ENCODE assay signal across 9 cellular contexts in the genomic region with DNA sequence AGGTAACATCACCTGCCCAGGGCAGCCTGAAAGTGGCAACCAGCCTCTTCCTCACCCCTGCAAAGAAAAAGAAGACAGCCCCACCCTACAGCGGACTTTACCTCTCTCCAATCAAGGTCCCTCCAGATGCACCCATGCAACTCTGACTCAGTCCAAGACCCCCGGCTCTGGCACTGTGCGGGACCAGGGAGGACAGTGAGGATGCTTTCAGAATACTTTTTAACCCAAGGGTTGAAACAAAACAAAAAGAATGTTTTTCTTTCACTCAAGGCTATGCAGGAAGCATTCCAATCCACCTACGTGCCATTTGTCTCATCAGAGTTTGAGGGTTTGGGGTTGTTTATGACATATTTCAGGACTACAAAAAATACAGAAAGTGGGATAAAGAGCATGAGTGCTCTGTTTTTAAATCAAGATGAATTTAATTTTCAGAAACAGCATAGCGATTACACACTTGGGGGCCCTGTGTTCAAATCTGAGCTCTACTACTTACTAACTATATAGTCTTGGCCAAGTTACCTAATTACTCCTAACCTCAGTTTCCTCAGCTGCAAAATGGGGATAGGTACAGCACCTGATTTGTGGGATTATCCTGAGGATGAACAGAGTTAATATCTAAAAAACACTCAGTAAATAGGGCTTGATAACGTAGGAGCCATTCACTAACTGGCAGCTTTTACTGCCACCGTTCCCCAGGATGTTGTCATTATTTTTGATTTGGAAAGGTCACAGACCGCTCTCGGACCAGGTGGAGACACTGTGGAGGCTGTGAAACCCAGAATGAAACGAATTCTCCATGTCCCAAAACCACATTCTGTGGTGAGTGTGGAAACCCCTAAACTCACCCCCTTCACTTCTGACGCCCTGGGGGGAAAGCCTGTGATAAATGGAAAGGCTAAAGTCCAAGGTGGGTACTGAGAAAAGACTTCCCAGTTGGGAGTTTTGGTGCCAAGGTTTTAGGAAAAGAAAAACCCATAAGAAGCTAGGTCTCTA. TPM values are rescaled to one million over a fixed set of nuclear protein-coding genes. Genes with fewer than 3 reads are reported as not detected.
DNase-seq lines count a peak whose midpoint lies in the region; ATAC-seq and TF ChIP-seq lines count a peak whose summit lies in the region.
"Had no signal": no experiment of that assay in that cellular context is flagged by ENCODE, and none has a peak within 500 bp of the region (broad histone marks: within the 10 kb centered on the region; RNA-seq: fewer than 3 reads in every experiment).

No MANE protein-coding gene starts in this region.

- H3K9me3 ChIP-seq in right cardiac atrium (ENCODE audit: control insufficient read depth, low read length) = no peaks in the 10 kb centered on the region
- no peaks in the 10 kb centered on the region for H3K9me3 ChIP-seq in muscle layer of colon (ENCODE audit: low read length)
- H3K9me3 ChIP-seq in upper lobe of right lung = no peaks in the 10 kb centered on the region

- ATAC-seq in right cardiac atrium = no peak
- ATAC-seq in Right ventricle myocardium inferior = no peak
- no peak for ATAC-seq in upper lobe of right lung

- H3K36me3 ChIP-seq in muscle layer of colon (ENCODE audit: insufficient read depth, low read length) (no peaks in the 10 kb centered on the region), upper lobe of right lung (no peaks in the 10 kb centered on the region)

- WGBS in right cardiac atrium = 71% methylated on average over 11 of the region's 11 CpGs

- no peak overlapping the region for H3K9ac ChIP-seq in muscle layer of colon (ENCODE audit: low read length)

- H3K4me3 ChIP-seq in right cardiac atrium (ENCODE audit: low read length) = no peak overlapping the region
- H3K4me3 ChIP-seq in coronary artery = no peak overlapping the region
- H3K4me3 ChIP-seq in muscle layer of colon (ENCODE audit: low read depth in 1 of 2, low read length in 2 of 2) = peak overlapping the region in 1 of 2 donors; percentile 20
- H3K4me3 ChIP-seq in upper lobe of right lung = no peak overlapping the region

- DNase-seq in right cardiac atrium = no peak
- no peak for DNase-seq in Right ventricle myocardium inferior (ENCODE audit: missing footprints)
- peak; percentile 31 for DNase-seq in coronary artery (ENCODE audit: low spot score)
- DNase-seq in retina = no peak
- DNase-seq in pons (ENCODE audit: low spot score) = no peak
- no peak for DNase-seq in NCI-H2107 (lab: John Stamatoyannopoulos, UW)
- DNase-seq in upper lobe of right lung = no peak
- DNase-seq: stimulated activated CD4-positive, alpha-beta T cell treated with anti-CD3 and anti-CD28 coated beads, Interleukin-4, amount 100 ng/mL, for 24 hours had no signal

- peak overlapping the region; percentile 71 for H3K27ac ChIP-seq in right cardiac atrium (ENCODE audit: low read length)
- peak overlapping the region in 1 of 2 donors; percentile 44 for H3K27ac ChIP-seq in coronary artery
- peak overlapping the region; percentile 0 for H3K27ac ChIP-seq in muscle layer of colon (ENCODE audit: low read depth, low read length)
- H3K27ac ChIP-seq in upper lobe of right lung = no peak overlapping the region

- H3K4me1 ChIP-seq in right cardiac atrium (ENCODE audit: control insufficient read depth, insufficient read depth, low read length) = peaks cover 8% of the 10 kb centered on the region
- peaks cover 41% of the 10 kb centered on the region for H3K4me1 ChIP-seq in muscle layer of colon (ENCODE audit: insufficient read depth, low read length)
- H3K4me1 ChIP-seq in upper lobe of right lung = peaks cover 48% of the 10 kb centered on the region

- intact Hi-C loops in right cardiac atrium (cut with DNase I) (no loop called here), Right ventricle myocardium inferior (cut with DNase I) (no loop called here), upper lobe of right lung (cut with DNase I) (no loop called here)

- TF ChIP-seq CTCF in coronary artery (IDR thresholded peaks at IDR 0.05) (no peak), upper lobe of right lung (IDR thresholded peaks at IDR 0.05) (no peak)

- H3K27me3 ChIP-seq in right cardiac atrium (ENCODE audit: control insufficient read depth, insufficient read depth) = no peaks in the 10 kb centered on the region
- no peaks in the 10 kb centered on the region for H3K27me3 ChIP-seq in muscle layer of colon (ENCODE audit: control insufficient read depth in 1 of 2, insufficient read depth in 2 of 2, low read length in 2 of 2)
- H3K27me3 ChIP-seq in upper lobe of right lung = no peaks in the 10 kb centered on the region

RNA-seq across cellular contexts. Expression of a gene that starts 5.6 kb away (rescaled TPM):
- 100 to 1,000 TPM; 110 to 142 (median 125) TPM for total RNA-seq in right cardiac atrium
- polyA plus RNA-seq in right cardiac atrium = 158 TPM
- total RNA-seq in Right ventricle myocardium inferior = 200 TPM
- total RNA-seq in upper lobe of right lung = 70.3 TPM

RNA-seq across cellular contexts. Expression of a gene that starts 45.5 kb away (rescaled TPM):
- total RNA-seq in right cardiac atrium (under 1 TPM in 1 of 4 donors, not detected in 3; 0.31 TPM), Right ventricle myocardium inferior (0.92 TPM), upper lobe of right lung (4.2 TPM)
- 0.66 TPM for polyA plus RNA-seq in right cardiac atrium
